In the genomic region with DNA sequence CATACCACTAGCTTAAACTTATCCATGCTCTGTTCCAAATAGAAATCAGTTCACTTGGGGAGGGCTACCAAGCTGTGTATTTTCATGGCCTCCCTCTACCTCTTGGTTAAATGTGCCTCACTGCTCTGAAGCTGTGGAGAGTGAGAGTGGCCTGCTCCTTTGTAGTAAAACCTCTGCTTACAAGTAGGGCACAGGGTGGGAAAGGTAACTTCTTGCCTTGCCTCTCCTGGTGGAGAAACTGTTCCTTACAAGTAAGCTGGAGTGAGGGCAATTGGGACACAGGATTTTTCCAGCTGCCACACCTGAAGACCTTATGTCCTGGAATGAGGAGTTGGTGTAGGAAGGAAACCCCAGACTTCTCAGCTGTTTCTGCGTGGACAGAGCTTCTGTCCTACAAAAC, we compare ENCODE assay signal across 3 cellular contexts.
DNase-seq lines count a peak whose midpoint lies in the region; ATAC-seq and TF ChIP-seq lines count a peak whose summit lies in the region.
"Not testable (repeated sequence)": the region's sequence is repeated elsewhere in the genome, so short reads cannot be mapped to it uniquely, and the experiment has no call there.

No MANE protein-coding gene starts in this region.

- H3K4me1 ChIP-seq in GM23338 (ENCODE audit: insufficient read depth); HCT116 (ENCODE audit: control insufficient read depth in 1 of 2, insufficient read depth in 2 of 2, low read length in 2 of 2): not testable (repeated sequence)

- not testable (repeated sequence) for H3K79me2 ChIP-seq in GM23338 (replicated peaks; ENCODE audit: insufficient read depth); HCT116 (ENCODE audit: insufficient read depth, low read length)

- not testable (repeated sequence) for H3K4me1 Mint-ChIP-seq in GM23338, WTC11

- not testable (repeated sequence) for H3K9me3 ChIP-seq in HCT116 (ENCODE audit: control insufficient read depth in 1 of 2, insufficient read depth in 1 of 2, low read depth in 1 of 2, low read length in 2 of 2)

- H3K4me2 ChIP-seq in GM23338; HCT116 (ENCODE audit: low read length): not testable (repeated sequence)

- not testable (repeated sequence) for H3K27ac ChIP-seq in GM23338 (ENCODE audit: low read depth); HCT116 (ENCODE audit: low read depth, low read length)

- not testable (repeated sequence) for H3K27me3 ChIP-seq in GM23338 (ENCODE audit: insufficient read depth); HCT116 (ENCODE audit: insufficient read depth, low read length)

- not testable (repeated sequence) for H3K9me2 ChIP-seq in GM23338 (ENCODE audit: insufficient read depth); HCT116 (ENCODE audit: insufficient read depth)

- not testable (repeated sequence) for H3K9ac ChIP-seq in HCT116 (ENCODE audit: low read length)

- not testable (repeated sequence) for H3F3A ChIP-seq in GM23338 (replicated peaks; ENCODE audit: low read depth)

- POLR2A ChIA-PET in HCT116 (lab: Charles Lee); WTC11 (lab: Charles Lee): not testable (repeated sequence)

- not testable (repeated sequence) for BruUV-seq in HCT116 (replicated peaks; lab: Mats Ljungman, UMichigan)

- CTCF ChIA-PET in HCT116 (lab: Charles Lee); WTC11 (lab: Charles Lee): not testable (repeated sequence)

- TF ChIP-seq POLR2A in HCT116 (IDR thresholded peaks at IDR 0.05; ENCODE audit: borderline replicate concordance, extremely low read depth, insufficient read depth, insufficient read length): not testable (repeated sequence)

- not testable (repeated sequence) for TF ChIP-seq CTCF in GM23338 (conservative IDR thresholded peaks at IDR 0.05; ENCODE audit: low read depth in 2 of 2); HCT116 (IDR thresholded peaks at IDR 0.05 in 2 of 3, conservative IDR thresholded peaks at IDR 0.05 in 1 of 3; ENCODE audit: borderline replicate concordance in 1 of 3, insufficient read depth in 1 of 3, low read depth in 2 of 3, low read length in 2 of 3); WTC11 (IDR thresholded peaks at IDR 0.05)

- H3K27me3 Mint-ChIP-seq in GM23338 (ENCODE audit: insufficient read depth, low read depth, poor library complexity); WTC11 (ENCODE audit: low read depth): not testable (repeated sequence)

- not testable (repeated sequence) for H3K36me3 Mint-ChIP-seq in GM23338 (ENCODE audit: low read depth); WTC11

- H3K4me3 ChIP-seq in GM23338; HCT116 (replicated peaks in 1 of 2; ENCODE audit: low read depth in 1 of 2, low read length in 2 of 2): not testable (repeated sequence)

- DNase-seq in GM23338 (ENCODE audit: low spot score); HCT116 (ENCODE audit: low read depth, low spot score); WTC11 (ENCODE audit: low spot score): not testable (repeated sequence)

- TF ChIP-seq RAD21 in HCT116 (IDR thresholded peaks at IDR 0.05; ENCODE audit: low read depth): not testable (repeated sequence)

- not testable (repeated sequence) for H3K27ac Mint-ChIP-seq in GM23338, WTC11

- not testable (repeated sequence) for H3K9me3 Mint-ChIP-seq in GM23338, WTC11

- H3K36me3 ChIP-seq in GM23338 (ENCODE audit: insufficient read depth); HCT116 (ENCODE audit: control insufficient read depth in 1 of 2, insufficient read depth in 2 of 2, low read length in 2 of 2): not testable (repeated sequence)

- not testable (repeated sequence) for H3K4me3 Mint-ChIP-seq in GM23338, WTC11

- ATAC-seq in GM23338 (peak; percentile 81), HCT116 (peak; percentile 46; the same call in 1 of the 2 replicates), WTC11 (peak; percentile 76)

- intact Hi-C loops in HCT116 (cut with micrococcal nuclease): not testable (repeated sequence)

- H2AFZ ChIP-seq in GM23338; HCT116 (ENCODE audit: low read depth, low read length, poor library complexity, severe bottlenecking): not testable (repeated sequence)

- not testable (repeated sequence) for H4K20me1 ChIP-seq in GM23338 (replicated peaks; ENCODE audit: insufficient read depth); HCT116 (ENCODE audit: insufficient read depth)

- RAD21 ChIA-PET in HCT116 (lab: Charles Lee; ENCODE audit: low non-redundant PET in 1 of 2, low total read pairs in 2 of 2, uncharacterized antibody in 2 of 2, unreplicated experiment in 2 of 2): not testable (repeated sequence)
